Comparison of ENCODE assay signal across 26 cellular contexts in genomic region chr4:103928370-103928769, GRCh38.
"Had no signal": no experiment of that assay in that cellular context is flagged by ENCODE, and none has a peak within 500 bp of the region (broad histone marks: within the 10 kb centered on the region; RNA-seq: fewer than 3 reads in every experiment).

No MANE protein-coding gene starts in this region.

- FAIRE-seq: endometrium, islet of Langerhans, small intestine, urothelium cell line had no signal

- ATAC-seq: effector memory CD8-positive, alpha-beta T cell; heart right ventricle; left cardiac atrium; left lung; mucosa of descending colon; natural killer cell treated with Interleukin-12 subunit alpha and Interleukin-12 subunit beta and Interleukin-15 and Interleukin-18, amount 100 ng/mL, for 72 hours; right lobe of liver; stimulated activated naive B cell treated with anti-CD40 and anti-IgM and Interleukin-4, amounts not matched to agents 10 μg/mL and 1 μg/mL and 100 μg/mL, for 72 hours had no signal

- H3K4me3 ChIP-seq: esophagus squamous epithelium, heart right ventricle, left lung, mucosa of descending colon, right lobe of liver, thoracic aorta, tibial nerve, upper lobe of left lung had no signal

- H2AFZ ChIP-seq: parathyroid adenoma had no signal

- H3K27me3 ChIP-seq: esophagus squamous epithelium, left lung, neutrophil, right lobe of liver, tibial nerve, upper lobe of left lung had no signal

- H3K4me1 ChIP-seq: esophagus squamous epithelium, heart right ventricle, left lung, parathyroid adenoma, right lobe of liver, tibial nerve, upper lobe of left lung had no signal

- H3K36me3 ChIP-seq: esophagus squamous epithelium, heart right ventricle, left lung, neutrophil, right lobe of liver, thoracic aorta, tibial nerve, upper lobe of left lung had no signal

- H3K79me2 ChIP-seq: parathyroid adenoma had no signal

- H3K9me3 ChIP-seq: esophagus squamous epithelium, heart right ventricle, left lung, mucosa of descending colon, neutrophil, right lobe of liver, thoracic aorta, tibial nerve, upper lobe of left lung had no signal

- H3K9ac ChIP-seq: parathyroid adenoma had no signal

- H3K27ac ChIP-seq: esophagus squamous epithelium, heart right ventricle, left lung, neutrophil, parathyroid adenoma, right lobe of liver, thoracic aorta, tibial nerve, upper lobe of left lung had no signal

- DNase-seq: effector memory CD8-positive, alpha-beta T cell; erythroblast; esophagus squamous epithelium; foreskin melanocyte; glutamatergic neuron; heart right ventricle; hippocampal formation; left cardiac atrium; left lung; mesenchymal stem cell; mucosa of descending colon; naive B cell; right lobe of liver; small intestine; stimulated activated CD4-positive, alpha-beta T cell treated with anti-CD3 and anti-CD28 coated beads, Interleukin-15, amount 100 ng/mL, for 24 hours; stimulated activated CD4-positive, alpha-beta T cell treated with anti-CD3 and anti-CD28 coated beads, Interleukin-2, amount 100 ng/mL, for 48 hours; stimulated activated naive B cell treated with anti-CD40 and anti-IgM and Interleukin-4, amounts not matched to agents 10 μg/mL and 1 μg/mL and 100 μg/mL, for 72 hours; upper lobe of left lung had no signal
